ENCODE assay signal across 8 cellular contexts in genomic region chr1:11711490-11711889, GRCh38. TPM values are rescaled to one million over a fixed set of nuclear protein-coding genes. Genes with fewer than 3 reads are reported as not detected.
"Had no signal": no experiment of that assay in that cellular context is flagged by ENCODE, and none has a peak within 500 bp of the region (broad histone marks: within the 10 kb centered on the region; RNA-seq: fewer than 3 reads in every experiment).

No MANE protein-coding gene starts in this region.

- H3K4me3 ChIP-seq: GM23248 had no signal

- DNase-seq: GOT3, KG1 had no signal

- FAIRE-seq: H54, HepG2 had no signal

- H3K27ac ChIP-seq: GM23248, HL-60 had no signal

- H2AFZ ChIP-seq: GM23248 had no signal

- H3K9ac ChIP-seq: GM23248 had no signal

RNA-seq across cellular contexts. Expression of gene DRAXIN, which starts 20.0 kb away (rescaled TPM):
- polyA plus RNA-seq: HepG2 had no signal

RNA-seq across cellular contexts. Expression of gene C1orf167, which starts 50.5 kb away (rescaled TPM):
- total RNA-seq: GM23248, HepG2, HT1080 had no signal
- polyA plus RNA-seq: HepG2, IgD-negative memory B cell had no signal
